13 cellular contexts compared by ENCODE assay signal in genomic region chr3:111831840-111832239, GRCh38. TPM values are rescaled to one million over a fixed set of nuclear protein-coding genes. Genes with fewer than 3 reads are reported as not detected.
DNase-seq lines count a peak whose midpoint lies in the region; ATAC-seq lines count a peak whose summit lies in the region.
"Had no signal": no experiment of that assay in that cellular context is flagged by ENCODE, and none has a peak within 500 bp of the region (broad histone marks: within the 10 kb centered on the region; RNA-seq: fewer than 3 reads in every experiment).

No MANE protein-coding gene starts in this region.

- no peaks in the 10 kb centered on the region for H3K9me3 Mint-ChIP-seq in activated T-cell treated with anti-CD3 and anti-CD28 coated beads, Interleukin-2, amount 50 U/mL, for 4 hours
- H3K9me3 Mint-ChIP-seq: IgD-negative memory B cell had no signal

- intact Hi-C loops in sciatic nerve (cut with DNase I), result no loop called here

- peak; percentile 27 to 35 for ATAC-seq in activated T-cell treated with anti-CD3 and anti-CD28 coated beads, Interleukin-2, amount 50 U/mL, for 4 hours
- peak; percentile 68 for ATAC-seq in sciatic nerve
- ATAC-seq: heart right ventricle had no signal

- no peak for DNase-seq in activated T-cell treated with anti-CD3 and anti-CD28 coated beads, Interleukin-2, amount 50 U/mL, for 4 hours
- no peak for DNase-seq in activated T-cell treated with anti-CD3 and anti-CD28 coated beads for 4 hours
- peak; percentile 40 for DNase-seq in OCI-M1 (lab: John Stamatoyannopoulos, UW)
- DNase-seq in central memory CD4-positive, alpha-beta T cell, result peak; percentile 10
- DNase-seq in sciatic nerve (ENCODE audit: low spot score), result no peak
- DNase-seq in hypothalamus (lab: John Stamatoyannopoulos, UW), result no peak
- no peak for DNase-seq in Ammon's horn (ENCODE audit: low spot score)
- no peak for DNase-seq in NCI-H2227 treated with DMSO at 0.1 percent for 48 hours (lab: John Stamatoyannopoulos, UW)
- DNase-seq: AML-193, heart right ventricle, midbrain, SK-N-SH had no signal

- no peak overlapping the region for H3K4me3 Mint-ChIP-seq in activated T-cell treated with anti-CD3 and anti-CD28 coated beads, Interleukin-2, amount 50 U/mL, for 4 hours
- H3K4me3 Mint-ChIP-seq: IgD-negative memory B cell had no signal

- no peaks in the 10 kb centered on the region for H3K27me3 Mint-ChIP-seq in activated T-cell treated with anti-CD3 and anti-CD28 coated beads, Interleukin-2, amount 50 U/mL, for 4 hours (ENCODE audit: low read depth)

- H3K4me1 Mint-ChIP-seq in activated T-cell treated with anti-CD3 and anti-CD28 coated beads, Interleukin-2, amount 50 U/mL, for 4 hours (ENCODE audit: low read depth), result peaks cover 5% of the 10 kb centered on the region
- H3K4me1 Mint-ChIP-seq: IgD-negative memory B cell had no signal

- H3K36me3 Mint-ChIP-seq in activated T-cell treated with anti-CD3 and anti-CD28 coated beads, Interleukin-2, amount 50 U/mL, for 4 hours (ENCODE audit: insufficient read depth), result no peaks in the 10 kb centered on the region
- H3K36me3 Mint-ChIP-seq: IgD-negative memory B cell had no signal

RNA-seq across cellular contexts. Expression of gene PHLDB2, which starts 27.2 kb away (rescaled TPM):
- total RNA-seq in activated T-cell treated with anti-CD3 and anti-CD28 coated beads, Interleukin-2, amount 50 U/mL, for 4 hours, result under 1 TPM; 0.66 to 0.82 (median 0.76) TPM
- total RNA-seq in sciatic nerve, result 150 TPM

Comparison
In these comparisons a context has a peak if more than half of its experiments do, and no peak if none do; other contexts are left out.
1. DNase-seq: peak in OCI-M1 (single experiment) and central memory CD4-positive, alpha-beta T cell (single experiment); none in activated T-cell treated with anti-CD3 and anti-CD28 coated beads, Interleukin-2, amount 50 U/mL, for 4 hours (single experiment), activated T-cell treated with anti-CD3 and anti-CD28 coated beads for 4 hours (single experiment), sciatic nerve (single experiment), hypothalamus (0 of 51), Ammon's horn (single experiment) and NCI-H2227 treated with DMSO at 0.1 percent for 48 hours (single experiment).
2. RNA of gene PHLDB2, which starts 27.2 kb away (total RNA-seq): 150 TPM in sciatic nerve (single experiment); 0.66 to 0.82 TPM in activated T-cell treated with anti-CD3 and anti-CD28 coated beads, Interleukin-2, amount 50 U/mL, for 4 hours; every median in the first group is over 10 times any median in the second.